16 cellular contexts compared by ENCODE assay signal in the genomic region with DNA sequence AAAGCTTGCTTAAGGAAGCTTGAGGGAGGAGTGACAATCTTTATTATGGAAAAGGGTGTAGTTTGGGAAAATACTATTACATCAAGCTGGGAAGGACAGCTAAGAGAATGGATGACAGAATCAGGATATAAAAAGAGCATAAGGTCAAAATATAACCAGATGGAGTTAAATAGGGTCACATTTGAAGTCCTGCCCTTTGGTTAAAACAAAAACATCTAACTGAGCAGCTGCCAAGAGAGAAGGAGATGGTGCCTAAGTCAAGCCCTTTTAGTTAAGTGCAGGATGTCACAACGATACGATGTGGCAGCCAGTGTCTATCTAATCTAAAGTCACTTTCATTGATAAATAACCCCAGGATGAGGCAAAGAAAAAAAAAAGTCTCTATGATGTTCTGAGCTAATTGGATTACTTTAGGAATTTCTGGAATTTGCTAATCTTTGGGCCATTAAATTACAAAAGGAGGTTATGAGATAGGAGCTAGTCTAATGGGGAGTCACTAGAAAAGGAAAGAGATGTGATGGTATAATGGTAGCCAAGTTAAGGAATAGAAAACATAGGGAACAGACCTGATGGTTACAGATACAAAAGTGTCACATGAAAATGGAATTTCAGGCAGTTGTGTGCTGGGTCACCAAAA.
"Had no signal": no experiment of that assay in that cellular context is flagged by ENCODE, and none has a peak within 500 bp of the region (broad histone marks: within the 10 kb centered on the region; RNA-seq: fewer than 3 reads in every experiment).

No MANE protein-coding gene starts in this region.

- H3K4me1 ChIP-seq: esophagus squamous epithelium, right atrium auricular region had no signal

- H3K27ac ChIP-seq: esophagus squamous epithelium, right atrium auricular region, skin epidermis, transverse colon had no signal

- H3K9me3 ChIP-seq: esophagus squamous epithelium, right atrium auricular region, transverse colon had no signal

- H3K4me3 ChIP-seq: esophagus squamous epithelium, right atrium auricular region, skin epidermis, transverse colon had no signal

- DNase-seq: activated CD4-positive, alpha-beta T cell treated with anti-CD3 and anti-CD28 coated beads, Interleukin-2, amount 10 ng/mL, durations not matched to agents 24 days and 14 days; activated CD4-positive, CD25-positive, alpha-beta regulatory T cell; activated CD8-positive, alpha-beta memory T cell treated with anti-CD3 and anti-CD28 coated beads, Interleukin-2, amount 50 U/mL, for 4 hours; activated CD8-positive, alpha-beta T cell treated with anti-CD3 and anti-CD28 coated beads, Interleukin-2, amount 10 ng/mL, durations not matched to agents 7 days and 5 days; activated effector memory CD4-positive, alpha-beta T cell treated with anti-CD3 and anti-CD28 coated beads, Interleukin-2, amount 50 U/mL, for 16 hours; activated T-cell treated with anti-CD3 and anti-CD28 coated beads, Interleukin-2, amount 50 U/mL, for 48 hours; amniotic stem cell; esophagus squamous epithelium; glutamatergic neuron; left ventricle myocardium superior; stimulated activated CD4-positive, alpha-beta T cell treated with anti-CD3 and anti-CD28 coated beads, Interleukin-15, amount 100 ng/mL, for 24 hours; stimulated activated CD4-positive, alpha-beta T cell treated with anti-CD3 and anti-CD28 coated beads, Interleukin-4, amount 100 ng/mL, for 24 hours; stimulated activated naive CD4-positive, alpha-beta T cell; transverse colon had no signal

- H3K36me3 ChIP-seq: esophagus squamous epithelium, right atrium auricular region, transverse colon had no signal
